In genomic region chr11:27282806-27283205, GRCh38 we compare ENCODE assay signal across 2 cellular contexts.
TF ChIP-seq lines count a peak whose summit lies in the region.

No MANE protein-coding gene starts in this region.

TF ChIP-seq in GM23338, 12 proteins besides CTCF, POLR2A, EP300 and RAD21 (continued from another document):
- no peak for TF ChIP-seq ZNF462 (CRISPR knock-in tag; IDR thresholded peaks at IDR 0.05)
- TF ChIP-seq CREB1 (CRISPR knock-in tag; IDR thresholded peaks at IDR 0.05; ENCODE audit: low read depth): no peak
- TF ChIP-seq ZNF114 (CRISPR knock-in tag; IDR thresholded peaks at IDR 0.05): no peak
- no peak for TF ChIP-seq STAT1 (IDR thresholded peaks at IDR 0.05; ENCODE audit: unreplicated experiment)
- TF ChIP-seq ETS1 (IDR thresholded peaks at IDR 0.05): no peak
- TF ChIP-seq JUNB (IDR thresholded peaks at IDR 0.05; ENCODE audit: unreplicated experiment): no peak

TF ChIP-seq in WTC11, 78 proteins besides CTCF, POLR2A, EP300 and RAD21 (continued from another document):
- peak; percentile 64 for TF ChIP-seq PRDM15 (CRISPR knock-in tag; IDR thresholded peaks at IDR 0.05)
